ENCODE assay signal across 10 cellular contexts in the genomic region with DNA sequence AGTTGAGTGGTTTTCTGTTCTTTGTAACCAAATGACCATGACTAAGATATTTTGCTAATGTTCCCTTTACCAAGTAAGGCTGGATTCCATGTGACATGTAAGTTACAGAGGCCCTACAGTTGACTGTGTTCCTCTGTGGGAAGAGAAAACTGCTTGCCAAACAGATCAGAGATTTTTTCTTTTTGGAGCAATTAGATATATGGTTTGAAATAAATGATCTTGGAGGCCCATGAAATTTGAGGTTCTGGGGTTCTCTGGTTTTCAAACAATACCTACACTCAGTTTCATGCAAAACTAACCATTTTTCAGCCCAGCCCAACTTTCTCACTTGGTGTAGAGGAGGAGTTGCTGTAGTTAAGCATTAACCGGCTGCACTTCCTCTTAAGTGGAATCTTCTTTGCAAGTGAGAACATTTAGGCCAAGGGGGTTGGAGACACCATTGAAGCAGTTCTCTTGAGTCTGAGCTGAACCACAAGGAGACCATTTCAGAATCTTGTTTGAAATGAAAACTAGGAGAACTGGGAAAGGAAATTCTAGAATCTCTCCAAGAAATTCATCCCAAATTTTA. TPM values are rescaled to one million over a fixed set of nuclear protein-coding genes. Genes with fewer than 3 reads are reported as not detected.
DNase-seq lines count a peak whose midpoint lies in the region; ATAC-seq and TF ChIP-seq lines count a peak whose summit lies in the region.
"Had no signal": no experiment of that assay in that cellular context is flagged by ENCODE, and none has a peak within 500 bp of the region (broad histone marks: within the 10 kb centered on the region; RNA-seq: fewer than 3 reads in every experiment).

No MANE protein-coding gene starts in this region.

- peak; percentile 44 for DNase-seq in AG10803 (ENCODE audit: low read depth)
- peak; percentile 21 for DNase-seq in fibroblast of mammary gland (ENCODE audit: low read depth)
- no peak for DNase-seq in T1000 (lab: John Stamatoyannopoulos, UW)
- DNase-seq in NCI-H69 (lab: John Stamatoyannopoulos, UW) = no peak
- DNase-seq in NCI-H2107 treated with DMSO at 0.1 percent for 48 hours (lab: John Stamatoyannopoulos, UW; ENCODE audit: unreplicated experiment) = no peak
- no peak for DNase-seq in Caco-2
- DNase-seq: NCI-H1048 had no signal

- TF ChIP-seq CTCF in AG10803 (conservative IDR thresholded peaks at IDR 0.05; ENCODE audit: low read length) = no peak
- no peak for TF ChIP-seq CTCF in fibroblast of mammary gland (conservative IDR thresholded peaks at IDR 0.05; ENCODE audit: control insufficient read depth, insufficient read depth, low read depth, low read length)
- TF ChIP-seq CTCF in Caco-2 (IDR thresholded peaks at IDR 0.05; ENCODE audit: insufficient read depth in 1 of 2, low read depth in 1 of 2, low read length in 1 of 2, severe bottlenecking in 1 of 2, unreplicated experiment in 1 of 2) = no peak

- H3K27me3 Mint-ChIP-seq in Caco-2 (ENCODE audit: insufficient read depth, unreplicated experiment) = no peaks in the 10 kb centered on the region

- peaks cover 12% of the 10 kb centered on the region for H3K4me1 Mint-ChIP-seq in Caco-2 (ENCODE audit: low read depth, unreplicated experiment)

- H3K4me3 ChIP-seq in AG10803 (ENCODE audit: low read length) = no peak overlapping the region
- H3K4me3 ChIP-seq in fibroblast of mammary gland (ENCODE audit: control insufficient read depth, low read depth, low read length) = no peak overlapping the region
- H3K4me3 ChIP-seq in Caco-2 (ENCODE audit: low read depth, low read length) = no peak overlapping the region
- H3K4me3 ChIP-seq: BLaER1 had no signal

- no peaks in the 10 kb centered on the region for H3K9me3 ChIP-seq in Caco-2
- H3K9me3 ChIP-seq: BLaER1 had no signal

- no peaks in the 10 kb centered on the region for H3K9me3 Mint-ChIP-seq in Caco-2 (ENCODE audit: unreplicated experiment)

- ATAC-seq in GM21360 (IDR thresholded peaks at IDR 0.05; ENCODE audit: unreplicated experiment) (peak; percentile 62), HG03432 (IDR thresholded peaks at IDR 0.05; ENCODE audit: unreplicated experiment) (peak; percentile 96)

- POLR2A ChIA-PET in Caco-2 (lab: Charles Lee) = no interaction called here

- CTCF ChIA-PET in Caco-2 (lab: Charles Lee) = no interaction called here

- H3K4me1 ChIP-seq in Caco-2 = peaks cover 13% of the 10 kb centered on the region

- no peak overlapping the region for H3K4me3 Mint-ChIP-seq in Caco-2 (ENCODE audit: unreplicated experiment)

- no TSS peak for BruUV-seq in Caco-2 (replicated peaks; lab: Mats Ljungman, UMichigan)

- intact Hi-C loops in Caco-2 (cut with micrococcal nuclease; ENCODE audit: unreplicated experiment) = loop anchor here (2.0 kb wide), 1 partner anchor 34 kb away; a partner anchor contains a TSS

- H3K36me3 ChIP-seq in Caco-2 (ENCODE audit: control insufficient read depth, insufficient read depth, low read length) = no peaks in the 10 kb centered on the region
- H3K36me3 ChIP-seq: BLaER1 had no signal

- no peak overlapping the region for H3K27ac Mint-ChIP-seq in Caco-2 (ENCODE audit: unreplicated experiment)

- H3K36me3 Mint-ChIP-seq in Caco-2 (ENCODE audit: insufficient read depth, unreplicated experiment) = no peaks in the 10 kb centered on the region

- H3K27me3 ChIP-seq in Caco-2 (replicated peaks; ENCODE audit: control insufficient read depth, insufficient read depth, low read length) = no peaks in the 10 kb centered on the region
- H3K27me3 ChIP-seq: BLaER1 had no signal

RNA-seq across cellular contexts. Expression of a gene that starts 34.6 kb away (rescaled TPM):
- 12.2 and 14.1 TPM in 2 replicates for total RNA-seq in Caco-2 (2022)

Comparison
In these comparisons a context has a peak if more than half of its experiments do, and no peak if none do; other contexts are left out.
1. DNase-seq: peak in AG10803 (single experiment) and fibroblast of mammary gland (single experiment); none in T1000 (single experiment), NCI-H69 (single experiment), NCI-H2107 treated with DMSO at 0.1 percent for 48 hours (single experiment) and Caco-2 (0 of 2).